ENCODE assay signal across 1 cellular context in genomic region chr17:77460514-77461046, GRCh38.
A peak's percentile ranks its signal among the peaks of the same experiment; 100 is the strongest.
TF ChIP-seq lines count a peak whose summit lies in the region.

No MANE protein-coding gene starts in this region.

TF ChIP-seq in HepG2, 621 proteins besides CTCF, POLR2A, EP300 and RAD21 (continued from another document):
- TF ChIP-seq ZNF513 (CRISPR knock-in tag; conservative IDR thresholded peaks at IDR 0.05) (no peak), ZNF275 (CRISPR knock-in tag; IDR thresholded peaks at IDR 0.05; ENCODE audit: borderline replicate concordance) (no peak), NFATC3 (CRISPR knock-in tag; IDR thresholded peaks at IDR 0.05) (0 out of 2 replicates have a peak, but pooled peaks have one; percentile 45), ZNF512 (CRISPR knock-in tag; IDR thresholded peaks at IDR 0.05) (no peak), ZBTB7A (CRISPR knock-in tag; IDR thresholded peaks at IDR 0.05) (0 out of 2 replicates have a peak, but pooled peaks have one; percentile 4), ZFP90 (CRISPR knock-in tag; IDR thresholded peaks at IDR 0.05; ENCODE audit: borderline replicate concordance) (0 out of 2 replicates have a peak, but pooled peaks have one; percentile 27), ARNT2 (CRISPR knock-in tag; IDR thresholded peaks at IDR 0.05; ENCODE audit: low read depth) (0 out of 2 replicates have a peak, but pooled peaks have one; percentile 33), RBFOX2 (IDR thresholded peaks at IDR 0.05; ENCODE audit: low read depth, low read length) (peak; percentile 37; the same call in 1 of the 2 replicates), SAP130 (CRISPR knock-in tag; IDR thresholded peaks at IDR 0.05; ENCODE audit: low read depth) (no peak), ATF7-NPFF (CRISPR knock-in tag; IDR thresholded peaks at IDR 0.05; ENCODE audit: low read depth) (peak; percentile 34; the same call in 1 of the 2 replicates), RBM22 (optimal IDR thresholded peaks at IDR 0.05; ENCODE audit: low read length) (peak; percentile 37), SUZ12 (IDR thresholded peaks at IDR 0.05; ENCODE audit: low read depth, low read length) (no peak)
- TF ChIP-seq, protein P1, sequence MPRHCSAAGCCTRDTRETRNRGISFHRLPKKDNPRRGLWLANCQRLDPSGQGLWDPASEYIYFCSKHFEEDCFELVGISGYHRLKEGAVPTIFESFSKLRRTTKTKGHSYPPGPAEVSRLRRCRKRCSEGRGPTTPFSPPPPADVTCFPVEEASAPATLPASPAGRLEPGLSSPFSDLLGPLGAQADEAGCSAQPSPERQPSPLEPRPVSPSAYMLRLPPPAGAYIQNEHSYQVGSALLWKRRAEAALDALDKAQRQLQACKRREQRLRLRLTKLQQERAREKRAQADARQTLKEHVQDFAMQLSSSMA (CRISPR knock-in tag; IDR thresholded peaks at IDR 0.05) = no peak
- TF ChIP-seq, protein P2, sequence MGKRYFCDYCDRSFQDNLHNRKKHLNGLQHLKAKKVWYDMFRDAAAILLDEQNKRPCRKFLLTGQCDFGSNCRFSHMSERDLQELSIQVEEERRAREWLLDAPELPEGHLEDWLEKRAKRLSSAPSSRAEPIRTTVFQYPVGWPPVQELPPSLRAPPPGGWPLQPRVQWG (CRISPR knock-in tag; IDR thresholded peaks at IDR 0.05; ENCODE audit: borderline replicate concordance, low read depth) = no peak
